Comparison of ENCODE assay signal across 10 cellular contexts in the genomic region with DNA sequence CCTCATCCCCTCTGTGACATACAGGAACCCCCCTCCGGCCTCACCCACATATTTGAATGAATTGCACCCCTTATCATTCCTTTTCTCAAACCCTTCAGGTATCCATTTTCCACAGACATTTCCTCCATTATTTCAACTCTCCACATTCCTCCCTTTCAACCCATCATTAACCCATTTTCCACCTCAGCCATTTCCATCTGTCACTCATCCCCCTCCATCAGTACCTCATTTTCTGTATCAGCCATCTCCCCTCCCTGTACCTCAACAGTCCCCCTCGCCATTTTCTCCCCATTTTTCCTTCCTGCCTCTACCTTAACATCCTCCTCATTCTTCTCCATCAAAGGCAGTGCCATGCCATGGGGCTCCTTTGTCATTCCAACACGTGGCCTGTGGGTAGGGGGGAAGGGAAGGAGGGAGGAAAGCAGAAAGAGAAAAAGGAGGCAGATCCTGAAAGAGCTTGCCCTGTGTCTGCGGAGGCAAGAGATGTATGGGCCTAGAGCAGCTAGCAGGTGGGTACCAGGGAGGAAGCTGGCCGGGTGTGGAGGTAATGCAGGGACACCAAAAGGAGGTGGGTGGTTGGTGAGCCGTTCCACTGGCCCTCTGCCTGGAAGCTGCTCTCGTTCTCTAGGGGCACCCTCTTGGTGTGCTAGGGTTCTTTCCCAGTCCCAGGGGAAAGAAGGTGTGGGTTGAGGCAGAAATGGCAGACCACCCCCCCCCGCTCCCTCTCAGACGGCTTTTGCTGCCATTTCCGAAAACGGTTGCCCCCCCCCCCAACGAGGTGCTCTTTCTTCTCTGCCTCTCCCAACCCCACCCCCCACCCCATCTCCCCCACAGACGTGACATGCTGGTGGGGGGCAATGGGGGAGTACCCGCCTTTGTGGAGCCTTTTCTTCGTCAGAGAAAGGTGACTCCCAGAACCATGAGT. TPM values are rescaled to one million over a fixed set of nuclear protein-coding genes. Genes with fewer than 3 reads are reported as not detected.
DNase-seq lines count a peak whose midpoint lies in the region; ATAC-seq, FAIRE-seq and TF ChIP-seq lines count a peak whose summit lies in the region.
"Had no signal": no experiment of that assay in that cellular context is flagged by ENCODE, and none has a peak within 500 bp of the region (broad histone marks: within the 10 kb centered on the region; RNA-seq: fewer than 3 reads in every experiment).

No MANE protein-coding gene starts in this region.

- TF ChIP-seq POLR2A in HepG2 (IDR thresholded peaks at IDR 0.05; ENCODE audit: insufficient read depth in 1 of 2, low read depth in 2 of 2, low read length in 2 of 2), result no peak
- no peak for TF ChIP-seq POLR2A in right lobe of liver (IDR thresholded peaks at IDR 0.05)

- CTCF ChIA-PET in HepG2 (lab: Yijun Ruan, JAX; ENCODE audit: low intra/inter-chr PET ratio, low total read pairs), result no interaction called here
- CTCF ChIA-PET in naive thymus-derived CD4-positive, alpha-beta T cell (lab: Charles Lee), result interaction anchor here (0.6 kb wide), 1 partner anchor 61 kb away, joined by 5 read pairs; no protein-coding TSS in a partner anchor

- H3K9me3 Mint-ChIP-seq in naive thymus-derived CD4-positive, alpha-beta T cell, result no peaks in the 10 kb centered on the region

- no peak for FAIRE-seq in HepG2 (lab: Jason Lieb, UNC)

- intact Hi-C loops in HepG2 (cut with micrococcal nuclease; ENCODE audit: unreplicated experiment), result no loop called here
- intact Hi-C loops in right lobe of liver (cut with DNase I), result no loop called here
- intact Hi-C loops in naive thymus-derived CD4-positive, alpha-beta T cell (cut with micrococcal nuclease), result no loop called here

- H4K20me1 ChIP-seq in HepG2 (ENCODE audit: insufficient read depth, low read length), result no peaks in the 10 kb centered on the region

- TF ChIP-seq RAD21 in HepG2 (CRISPR knock-in tag; IDR thresholded peaks at IDR 0.05), result no peak

- DNase-seq in HepG2 (ENCODE audit: low spot score) (no peak), right lobe of liver (no peak), HUDEP-2 (lab: John Stamatoyannopoulos, UW; ENCODE audit: unreplicated experiment in 76 of 76) (no peak), DMS 273 (lab: John Stamatoyannopoulos, UW; ENCODE audit: unreplicated experiment) (no peak)
- no peak for DNase-seq in naive thymus-derived CD4-positive, alpha-beta T cell
- DNase-seq: NCI-H1930 had no signal

- in situ Hi-C loops in HepG2 (cut with HindIII; ENCODE audit: extremely low pct_ligation_motif_present, low pct_unique_long_range_greater_than_20kb), result no loop called here

- no peak for ATAC-seq in HepG2
- ATAC-seq in right lobe of liver, result no peak
- ATAC-seq in naive thymus-derived CD4-positive, alpha-beta T cell, result no peak
- ATAC-seq in HG02623 (IDR thresholded peaks at IDR 0.05; ENCODE audit: unreplicated experiment), result no peak
- no peak for ATAC-seq in HG03521 (IDR thresholded peaks at IDR 0.05; ENCODE audit: unreplicated experiment)

- peak overlapping the region; percentile 71 to 100 (median 90) for H3K4me3 Mint-ChIP-seq in naive thymus-derived CD4-positive, alpha-beta T cell

- no peak for TF ChIP-seq EP300 in HepG2 (IDR thresholded peaks at IDR 0.05; ENCODE audit: low read depth in 2 of 2, low read length in 2 of 2)
- no peak for TF ChIP-seq EP300 in HepG2 (CRISPR knock-in tag; IDR thresholded peaks at IDR 0.05; ENCODE audit: borderline replicate concordance)

- no peaks in the 10 kb centered on the region for H3K27me3 Mint-ChIP-seq in naive thymus-derived CD4-positive, alpha-beta T cell

- TSS peak; percentile 79 for BruUV-seq in HepG2 (replicated peaks; lab: Mats Ljungman, UMichigan)

- 52% methylated on average over 12 of the region's 15 CpGs for WGBS in HepG2 (ENCODE audit: low lambda C conversion rate)
- WGBS in right lobe of liver (ENCODE audit: insufficient coverage, low coverage, low lambda C conversion rate, missing lambda C conversion rate), result 77% methylated on average over 8 of the region's 15 CpGs

- H3K79me2 ChIP-seq in HepG2 (ENCODE audit: insufficient read depth, low read length), result no peaks in the 10 kb centered on the region

- H3K9me3 ChIP-seq in HepG2 (ENCODE audit: low read length), result no peaks in the 10 kb centered on the region
- H3K9me3 ChIP-seq in right lobe of liver, result no peaks in the 10 kb centered on the region
- no peaks in the 10 kb centered on the region for H3K9me3 ChIP-seq in naive thymus-derived CD4-positive, alpha-beta T cell (ENCODE audit: control insufficient read depth in 2 of 3, low read length in 3 of 3)

- no peak overlapping the region for H3K9ac ChIP-seq in HepG2 (ENCODE audit: insufficient read depth, low read depth, low read length)

- H3K36me3 ChIP-seq in HepG2 (replicated peaks in 1 of 2; ENCODE audit: control insufficient read depth in 1 of 2, insufficient read depth in 2 of 2, low read length in 2 of 2) (no peaks in the 10 kb centered on the region), right lobe of liver (no peaks in the 10 kb centered on the region)
- H3K36me3 ChIP-seq in naive thymus-derived CD4-positive, alpha-beta T cell (ENCODE audit: control insufficient read depth in 2 of 3, insufficient read depth in 3 of 3, low read length in 3 of 3), result no peaks in the 10 kb centered on the region

- H3K27ac Mint-ChIP-seq in naive thymus-derived CD4-positive, alpha-beta T cell, result peak overlapping the region in 7 of 9 donors; percentile 43 to 82 (median 65)

- peaks cover 24% of the 10 kb centered on the region for H3K4me1 ChIP-seq in HepG2 (ENCODE audit: insufficient read depth, low read length)
- H3K4me1 ChIP-seq in right lobe of liver, result peaks cover 0 to 10% (median 0%) of the 10 kb centered on the region in 4 donors
- peaks cover 19 to 23% of the 10 kb centered on the region in 2 donors for H3K4me1 ChIP-seq in naive thymus-derived CD4-positive, alpha-beta T cell (ENCODE audit: control insufficient read depth in 2 of 2, insufficient read depth in 2 of 2, low read length in 2 of 2)

- no peak overlapping the region for H3K4me2 ChIP-seq in HepG2 (ENCODE audit: low read depth, low read length)

- peaks cover 21 to 45% (median 34%) of the 10 kb centered on the region in 7 donors for H3K4me1 Mint-ChIP-seq in naive thymus-derived CD4-positive, alpha-beta T cell

- no peak for TF ChIP-seq CTCF in HepG2 (CRISPR knock-in tag; IDR thresholded peaks at IDR 0.05)
- no peak for TF ChIP-seq CTCF in right lobe of liver (IDR thresholded peaks at IDR 0.05)

- H3K4me3 ChIP-seq in HepG2 (replicated peaks in 1 of 3; ENCODE audit: insufficient read depth in 1 of 3, low read depth in 2 of 3, low read length in 3 of 3) (no peak overlapping the region), right lobe of liver (no peak overlapping the region)
- H3K4me3 ChIP-seq in naive thymus-derived CD4-positive, alpha-beta T cell (ENCODE audit: low read length), result no peak overlapping the region

- H3K27ac ChIP-seq in HepG2 (ENCODE audit: extremely low read length, insufficient read depth, low read length) (no peak overlapping the region), right lobe of liver (peak overlapping the region in 1 of 3 donors; percentile 84), cingulate gyrus (ENCODE audit: low read depth, low read length) (peak overlapping the region; percentile 87)
- no peak overlapping the region for H3K27ac ChIP-seq in naive thymus-derived CD4-positive, alpha-beta T cell (ENCODE audit: low read depth, low read length)

- POLR2A ChIA-PET in HepG2 (lab: Yijun Ruan, JAX), result interaction anchor here (0.6 kb wide), 1 partner anchor 28 kb away, joined by 3 read pairs; no protein-coding TSS in a partner anchor
- POLR2A ChIA-PET in naive thymus-derived CD4-positive, alpha-beta T cell (lab: Charles Lee), result interaction anchor here (0.9 kb wide), 1 partner anchor 91 kb away, joined by 3 read pairs; no protein-coding TSS in a partner anchor

- H2AFZ ChIP-seq in HepG2 (ENCODE audit: low read length), result no peak overlapping the region

- peaks cover 0 to under 1% (median 0%) of the 10 kb centered on the region in 5 donors for H3K36me3 Mint-ChIP-seq in naive thymus-derived CD4-positive, alpha-beta T cell

- H3K27me3 ChIP-seq in HepG2 (ENCODE audit: control insufficient read depth in 1 of 2, insufficient read depth in 2 of 2, low read length in 2 of 2), result no peaks in the 10 kb centered on the region; a peak in 2 of 5 replicates
- no peaks in the 10 kb centered on the region for H3K27me3 ChIP-seq in right lobe of liver
- no peaks in the 10 kb centered on the region for H3K27me3 ChIP-seq in naive thymus-derived CD4-positive, alpha-beta T cell (ENCODE audit: control insufficient read depth in 2 of 2, insufficient read depth in 2 of 2, low read length in 2 of 2)

RNA-seq across cellular contexts. Expression of gene DNAJB5, which starts 1.6 kb away (rescaled TPM):
- total RNA-seq in HepG2 (2016; rRNA removed; fragmentation: Illumina TruSeq; extraction: Trizol), result 0.69 and 0.90 TPM in 2 replicates
- 0.20 and 0.26 TPM in 2 replicates for total RNA-seq in HepG2 (2016; cell fraction: cytosol; rRNA removed; fragmentation: Illumina TruSeq; extraction: Trizol; ENCODE audit: low read depth)
- 0.65 and 0.94 TPM in 2 replicates for total RNA-seq in HepG2 (2016; cell fraction: insoluble cytoplasmic fraction; rRNA removed; fragmentation: Illumina TruSeq; extraction: Trizol)
- 0.68 and 0.96 TPM in 2 replicates for total RNA-seq in HepG2 (2016; cell fraction: membrane; rRNA removed; fragmentation: Illumina TruSeq; extraction: Trizol)
- total RNA-seq in HepG2 (2016; cell fraction: nucleus; rRNA removed; fragmentation: Illumina TruSeq; extraction: Trizol), result 0.37 and 0.88 TPM in 2 replicates
- polyA plus RNA-seq in HepG2 (2011; rRNA removed), result 0.40 and 0.54 TPM in 2 replicates
- polyA plus RNA-seq in HepG2 (2011; cell fraction: cytosol; rRNA removed), result 0.50 and 0.63 TPM in 2 replicates
- 0.39 and 0.48 TPM in 2 replicates for polyA plus RNA-seq in HepG2 (2011; cell fraction: nucleus; rRNA removed)
- 1.2 and 1.3 TPM in 2 replicates for polyA plus RNA-seq in HepG2 (2012)
- polyA plus RNA-seq in HepG2 (2016; cell fraction: cytosol; fragmentation: Illumina TruSeq; extraction: Trizol; ENCODE audit: low read depth), result 0.54 and 0.57 TPM in 2 replicates
- 1.7 and 1.9 TPM in 2 replicates for polyA plus RNA-seq in HepG2 (2016; cell fraction: insoluble cytoplasmic fraction; fragmentation: Illumina TruSeq; extraction: Trizol; ENCODE audit: low read depth)
- polyA plus RNA-seq in HepG2 (2016; cell fraction: membrane; fragmentation: Illumina TruSeq; extraction: Trizol; ENCODE audit: low read depth), result 0.74 and 1.1 TPM in 2 replicates
- polyA plus RNA-seq in HepG2 (2016; cell fraction: nucleus; fragmentation: Illumina TruSeq; extraction: Trizol; ENCODE audit: insufficient read depth, low read depth), result 1.3 and 1.4 TPM in 2 replicates
- polyA minus RNA-seq in HepG2 (2011; rRNA and poly(A)+ RNA removed; ENCODE audit: low replicate concordance), result 0.22 and 2.4 TPM in 2 replicates
- polyA minus RNA-seq in HepG2 (2011; cell fraction: cytosol; rRNA and poly(A)+ RNA removed), result not detected in 2 replicates
- polyA minus RNA-seq in HepG2 (2011; cell fraction: nucleus; rRNA and poly(A)+ RNA removed), result 0.25 and 0.52 TPM in 2 replicates
- 1 to 10 TPM; 1.1 to 3.5 (median 1.7) TPM for total RNA-seq in right lobe of liver
- 1 to 10 TPM; 1.1 to 3.7 (median 1.4) TPM for total RNA-seq in naive thymus-derived CD4-positive, alpha-beta T cell
- polyA plus RNA-seq in naive thymus-derived CD4-positive, alpha-beta T cell, result 1 to 10 TPM; 3.4 TPM

RNA-seq across cellular contexts. Expression of gene PHF24, which starts 33.1 kb away (rescaled TPM):
- total RNA-seq in HepG2 (2016; rRNA removed; fragmentation: Illumina TruSeq; extraction: Trizol), result not detected in 2 replicates
- not detected in 2 replicates for total RNA-seq in HepG2 (2016; cell fraction: cytosol; rRNA removed; fragmentation: Illumina TruSeq; extraction: Trizol; ENCODE audit: low read depth)
- total RNA-seq in HepG2 (2016; cell fraction: insoluble cytoplasmic fraction; rRNA removed; fragmentation: Illumina TruSeq; extraction: Trizol), result not detected in 2 replicates
- total RNA-seq in HepG2 (2016; cell fraction: membrane; rRNA removed; fragmentation: Illumina TruSeq; extraction: Trizol), result not detected in 2 replicates
- total RNA-seq in HepG2 (2016; cell fraction: nucleus; rRNA removed; fragmentation: Illumina TruSeq; extraction: Trizol), result not detected in 2 replicates
- polyA plus RNA-seq in HepG2 (2011; rRNA removed), result 0.05 TPM in 1 of 2 replicates, not detected in the other
- polyA plus RNA-seq in HepG2 (2011; cell fraction: cytosol; rRNA removed), result not detected in 2 replicates
- polyA plus RNA-seq in HepG2 (2011; cell fraction: nucleus; rRNA removed), result not detected in 2 replicates
- not detected in 2 replicates for polyA plus RNA-seq in HepG2 (2012)
- not detected in 2 replicates for polyA plus RNA-seq in HepG2 (2016; cell fraction: cytosol; fragmentation: Illumina TruSeq; extraction: Trizol; ENCODE audit: low read depth)
- not detected in 2 replicates for polyA plus RNA-seq in HepG2 (2016; cell fraction: insoluble cytoplasmic fraction; fragmentation: Illumina TruSeq; extraction: Trizol; ENCODE audit: low read depth)
- polyA plus RNA-seq in HepG2 (2016; cell fraction: membrane; fragmentation: Illumina TruSeq; extraction: Trizol; ENCODE audit: low read depth), result not detected in 2 replicates
- polyA plus RNA-seq in HepG2 (2016; cell fraction: nucleus; fragmentation: Illumina TruSeq; extraction: Trizol; ENCODE audit: insufficient read depth, low read depth), result not detected in 2 replicates
- polyA minus RNA-seq in HepG2 (2011; rRNA and poly(A)+ RNA removed; ENCODE audit: low replicate concordance), result 0.10 TPM in 1 of 2 replicates, not detected in the other
- not detected in 2 replicates for polyA minus RNA-seq in HepG2 (2011; cell fraction: cytosol; rRNA and poly(A)+ RNA removed)
- not detected in 2 replicates for polyA minus RNA-seq in HepG2 (2011; cell fraction: nucleus; rRNA and poly(A)+ RNA removed)
- total RNA-seq in right lobe of liver, result under 1 TPM in 2 of 6 experiments, not detected in 4; 0.04 to 0.06 TPM
- total RNA-seq in naive thymus-derived CD4-positive, alpha-beta T cell, result not detected
- polyA plus RNA-seq in naive thymus-derived CD4-positive, alpha-beta T cell, result not detected
- total RNA-seq: activated CD8-positive, alpha-beta memory T cell treated with anti-CD3 and anti-CD28 coated beads for 36 hours had no signal
